In the genomic region with DNA sequence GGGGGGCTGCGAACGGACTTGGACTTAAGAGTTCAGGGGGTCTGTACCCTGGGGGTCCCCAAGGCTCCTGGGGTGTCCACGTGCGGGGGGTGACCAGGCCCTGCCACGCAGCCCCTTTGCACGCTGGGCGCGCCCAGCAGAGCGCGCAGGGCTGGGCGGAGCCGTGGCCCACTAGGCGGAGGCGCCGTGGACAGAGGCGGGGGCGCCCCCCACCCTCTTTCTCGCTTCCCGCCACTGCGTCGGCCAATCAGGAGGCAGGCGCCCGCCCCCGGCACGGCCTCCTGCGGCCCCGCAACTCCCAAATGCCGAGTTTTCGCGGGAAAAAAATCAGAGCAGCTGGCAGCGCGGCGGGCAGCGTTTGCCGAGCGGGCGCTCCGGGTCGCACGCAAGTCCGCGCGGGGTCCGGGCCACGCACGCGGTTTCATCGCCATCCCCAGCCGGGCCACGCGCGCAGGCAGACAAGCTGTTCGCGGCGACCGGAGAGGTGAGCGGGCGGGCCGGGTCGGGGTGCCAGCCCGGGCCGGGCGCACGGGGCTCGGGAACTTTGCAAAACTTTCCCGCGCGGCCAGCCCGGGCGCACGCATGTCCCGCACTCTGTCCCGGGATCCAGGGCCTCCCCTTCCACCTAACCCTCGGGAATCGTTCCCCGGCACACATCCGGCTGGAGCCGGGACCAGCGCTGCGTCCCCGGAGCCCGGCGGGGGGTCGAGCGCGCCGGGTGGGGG, we compare ENCODE assay signal across 8 cellular contexts. TPM values are rescaled to one million over a fixed set of nuclear protein-coding genes. Genes with fewer than 3 reads are reported as not detected.
DNase-seq lines count a peak whose midpoint lies in the region; ATAC-seq and TF ChIP-seq lines count a peak whose summit lies in the region.

TSS of gene UHRF1 (plus strand) at position 330 of the 725 bp plus-strand sequence. CDS start 1,385 bp downstream, outside the sequence.

- peaks cover 40% of the 10 kb centered on the region for H3K4me1 Mint-ChIP-seq in brain

- no peaks in the 10 kb centered on the region for H3K27me3 ChIP-seq in A673 (replicated peaks; ENCODE audit: insufficient read depth, low read depth, low read length, poor library complexity)
- no peaks in the 10 kb centered on the region for H3K27me3 ChIP-seq in lung (ENCODE audit: control insufficient read depth, insufficient read depth)

- BruUV-seq in A673 (replicated peaks; lab: Mats Ljungman, UMichigan), result no TSS peak

- H3K4me3 ChIP-seq in A673 (ENCODE audit: low read depth, low read length, poor library complexity, severe bottlenecking) (peak within 1 kb of the TSS; percentile 62), GM12864 (ENCODE audit: low read depth, low read length) (peak within 1 kb of the TSS; percentile 73), lung (peak within 1 kb of the TSS; percentile 72)

- H3K36me3 Mint-ChIP-seq in brain, result no peaks in the 10 kb centered on the region

- H3K36me3 ChIP-seq in A673 (ENCODE audit: insufficient read depth, low read length, poor library complexity, severe bottlenecking) (peaks cover 35% of the 10 kb centered on the region), lung (ENCODE audit: control insufficient read depth in 2 of 2, insufficient read depth in 2 of 2, low read length in 2 of 2) (no peaks in the 10 kb centered on the region)

- DNase-seq in A673 (ENCODE audit: low spot score), result peak; percentile 91
- no peak for DNase-seq in GM12864 (ENCODE audit: low read depth)
- DNase-seq in HT1080 (ENCODE audit: low read depth), result peak; percentile 18
- DNase-seq in RKO (ENCODE audit: low spot score), result peak; percentile 73
- DNase-seq in lung (ENCODE audit: low spot score), result no peak
- DNase-seq in stimulated activated naive CD8-positive, alpha-beta T cell treated with anti-CD3 and anti-CD28 coated beads, Interleukin-15, Interleukin-2, amounts not matched to agents 100 U/mL and 50 U/mL, for 24 hours, result peak; percentile 87

- intact Hi-C loops in A673 (cut with micrococcal nuclease; ENCODE audit: unreplicated experiment), result no loop called here

- H3K4me1 ChIP-seq in A673 (ENCODE audit: insufficient read depth, low read length, poor library complexity, severe bottlenecking) (peaks cover 28% of the 10 kb centered on the region), lung (ENCODE audit: control insufficient read depth in 2 of 2, insufficient read depth in 2 of 2, low read length in 2 of 2) (peaks cover 0 to 15% of the 10 kb centered on the region in 2 donors)

- POLR2A ChIA-PET in A673 (lab: Charles Lee; ENCODE audit: low non-redundant PET), result interaction anchor here (0.7 kb wide), 1 partner anchor 132 kb away, joined by 7 read pairs; no protein-coding TSS in a partner anchor

- H3K9me3 ChIP-seq in A673 (ENCODE audit: low read depth, low read length, poor library complexity, severe bottlenecking) (no peaks in the 10 kb centered on the region), lung (ENCODE audit: control insufficient read depth in 2 of 2, insufficient read depth in 1 of 2, low read length in 1 of 2) (no peaks in the 10 kb centered on the region)

- H3K9me3 Mint-ChIP-seq in brain, result no peaks in the 10 kb centered on the region

- H3K27ac Mint-ChIP-seq in brain, result peak within 1 kb of the TSS in 3 of 5 experiments; percentile 39 to 67 (median 47)

- H3K27me3 Mint-ChIP-seq in brain, result peaks cover 12% of the 10 kb centered on the region

- peak within 1 kb of the TSS; percentile 83 to 92 (median 87) for H3K4me3 Mint-ChIP-seq in brain

- no peak for TF ChIP-seq CTCF in A673 (conservative IDR thresholded peaks at IDR 0.05; ENCODE audit: low read depth, low read length)
- no peak for TF ChIP-seq CTCF in GM12864 (IDR thresholded peaks at IDR 0.05; ENCODE audit: low read depth, low read length, missing control alignments)
- no peak for TF ChIP-seq CTCF in brain (conservative IDR thresholded peaks at IDR 0.05)
- no peak for TF ChIP-seq CTCF in lung (IDR thresholded peaks at IDR 0.05; ENCODE audit: control extremely low read depth, extremely low read depth)

- 2 to 3% methylated on average over 61 to 87 of the region's 87 CpGs for WGBS in lung, 2 donors

- no peak for ATAC-seq in lung (ENCODE audit: insufficient read depth, low FRiP score)
- peak; percentile 55 for ATAC-seq in stimulated activated naive CD8-positive, alpha-beta T cell treated with anti-CD3 and anti-CD28 coated beads, Interleukin-15, Interleukin-2, amounts not matched to agents 100 U/mL and 50 U/mL, for 24 hours
- ATAC-seq in HG02870 (IDR thresholded peaks at IDR 0.05; ENCODE audit: unreplicated experiment), result no peak

- H3K27ac ChIP-seq in A673 (ENCODE audit: low read depth, low read length, poor library complexity, severe bottlenecking) (peak within 1 kb of the TSS; percentile 91), lung (ENCODE audit: low read depth in 1 of 2, low read length in 1 of 2) (no peak within 1 kb of the TSS)

- CTCF ChIA-PET in A673 (lab: Charles Lee), result interaction anchor here (0.6 kb wide), 1 partner anchor 180 kb away, joined by 3 read pairs; no protein-coding TSS in a partner anchor

RNA-seq across cellular contexts. Expression of gene UHRF1, which starts in this region (rescaled TPM):
- 192 and 203 TPM in 2 replicates for total RNA-seq in A673 (2021)
- 30.1 and 40.7 TPM in 2 replicates for total RNA-seq in HT1080 (2014; rRNA removed; shearing (Covaris generic))
- polyA plus RNA-seq in HT1080 (2015; cell fraction: cytosol; rRNA removed), result 42.8 and 47.6 TPM in 2 replicates
- 70.4 and 78.7 TPM in 2 replicates for polyA plus RNA-seq in HT1080 (2015; cell fraction: nucleus; rRNA removed)
- 25.6 TPM for polyA plus RNA-seq in brain (ENCODE audit: insufficient read depth, low read depth, low replicate concordance)
- 1 to 10 TPM; 4.9 to 7.5 TPM for total RNA-seq in lung
- 1 to 10 TPM; 3.2 to 4.1 TPM for polyA plus RNA-seq in lung

Comparison
In these comparisons a context has a peak if more than half of its experiments do, and no peak if none do; other contexts are left out.
1. DNase-seq: peak in A673 (single experiment), HT1080 (single experiment), RKO (single experiment) and stimulated activated naive CD8-positive, alpha-beta T cell treated with anti-CD3 and anti-CD28 coated beads, Interleukin-15, Interleukin-2, amounts not matched to agents 100 U/mL and 50 U/mL, for 24 hours (single experiment); none in GM12864 (single experiment) and lung (single experiment).
2. Peak in every context shown above with its lines, with median percentiles within 50 percentile points of each other: H3K4me3 ChIP-seq.